ENCODE assay signal across 21 cellular contexts in the genomic region with DNA sequence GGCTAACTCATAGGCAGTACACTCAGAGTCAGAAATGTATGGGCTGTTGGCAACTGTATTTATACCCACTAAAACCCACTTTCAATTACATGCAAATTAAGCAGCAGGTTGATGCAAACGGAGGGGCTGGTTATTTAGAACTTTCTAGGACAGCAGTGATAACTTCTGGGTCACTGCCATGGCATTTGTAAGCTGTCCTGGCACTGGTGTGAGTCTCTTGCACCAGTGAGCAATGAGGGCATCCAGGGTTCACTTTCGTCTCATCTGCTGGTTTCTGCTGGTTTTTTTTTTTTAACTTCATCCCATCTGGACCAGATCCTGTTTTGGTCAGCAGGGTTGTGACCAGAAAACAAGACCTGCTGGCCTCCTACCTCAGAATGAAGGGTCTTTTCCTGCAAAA. TPM values are rescaled to one million over a fixed set of nuclear protein-coding genes. Genes with fewer than 3 reads are reported as not detected.
"Had no signal": no experiment of that assay in that cellular context is flagged by ENCODE, and none has a peak within 500 bp of the region (broad histone marks: within the 10 kb centered on the region; RNA-seq: fewer than 3 reads in every experiment).

No MANE protein-coding gene starts in this region.

- H3K9me3 Mint-ChIP-seq: activated CD4-positive, alpha-beta memory T cell treated with anti-CD3 and anti-CD28 coated beads, Interleukin-2, amount 10 ng/mL, durations not matched to agents 7 days and 5 days; activated CD4-positive, alpha-beta T cell treated with anti-CD3 and anti-CD28 coated beads, Interleukin-2, amount 10 ng/mL, durations not matched to agents 24 days and 14 days; activated T-helper 17 cell treated with anti-CD3 and anti-CD28 coated beads, Interleukin-2, amount 50 U/mL, for 72 hours; immature natural killer cell; nephron progenitor cell had no signal

- H3K27ac Mint-ChIP-seq: activated CD4-positive, alpha-beta memory T cell treated with anti-CD3 and anti-CD28 coated beads, Interleukin-2, amount 10 ng/mL, durations not matched to agents 7 days and 5 days; activated CD4-positive, alpha-beta T cell treated with anti-CD3 and anti-CD28 coated beads, Interleukin-2, amount 10 ng/mL, durations not matched to agents 24 days and 14 days; activated naive CD8-positive, alpha-beta T cell; activated T-helper 17 cell treated with anti-CD3 and anti-CD28 coated beads, Interleukin-2, amount 50 U/mL, for 72 hours; immature natural killer cell; nephron progenitor cell had no signal

- DNase-seq: activated CD4-positive, alpha-beta memory T cell treated with anti-CD3 and anti-CD28 coated beads, Interleukin-2, amount 10 ng/mL, durations not matched to agents 7 days and 5 days; activated CD4-positive, alpha-beta T cell treated with anti-CD3 and anti-CD28 coated beads, Interleukin-2, amount 10 ng/mL, durations not matched to agents 24 days and 14 days; activated T-cell treated with anti-CD3 and anti-CD28 coated beads, Interleukin-2, amount 50 U/mL, for 1 hour; cortex of kidney; foreskin keratinocyte; immature natural killer cell; kidney glomerular epithelial cell; mesenchymal stem cell; nephron progenitor cell; nucleus accumbens; posterior cingulate gyrus; spleen; stimulated activated CD4-positive, alpha-beta T cell treated with anti-CD3 and anti-CD28 coated beads, Interleukin-4, amount 100 ng/mL, for 1 hour; stimulated activated naive CD4-positive, alpha-beta T cell had no signal

- ATAC-seq: activated T-helper 17 cell treated with anti-CD3 and anti-CD28 coated beads, Interleukin-2, amount 50 U/mL, for 72 hours; foreskin keratinocyte had no signal

- H3K27me3 Mint-ChIP-seq: activated naive CD8-positive, alpha-beta T cell had no signal

- H3K36me3 ChIP-seq: breast epithelium, spleen had no signal

- H3K4me1 ChIP-seq: breast epithelium, foreskin keratinocyte had no signal

- H3K9me3 ChIP-seq: breast epithelium, spleen had no signal

- H3K27ac ChIP-seq: breast epithelium, foreskin keratinocyte, hepatocyte, SK-N-MC had no signal

- H3K4me3 ChIP-seq: breast epithelium, hepatocyte, SK-N-MC, spleen had no signal

- H3K4me3 Mint-ChIP-seq: activated CD4-positive, alpha-beta memory T cell treated with anti-CD3 and anti-CD28 coated beads, Interleukin-2, amount 10 ng/mL, durations not matched to agents 7 days and 5 days; activated CD4-positive, alpha-beta T cell treated with anti-CD3 and anti-CD28 coated beads, Interleukin-2, amount 10 ng/mL, durations not matched to agents 24 days and 14 days; activated naive CD8-positive, alpha-beta T cell; activated T-helper 17 cell treated with anti-CD3 and anti-CD28 coated beads, Interleukin-2, amount 50 U/mL, for 72 hours; immature natural killer cell; nephron progenitor cell had no signal

- H3K27me3 ChIP-seq: breast epithelium, foreskin keratinocyte, hepatocyte, spleen had no signal

RNA-seq across cellular contexts. Expression of a gene that starts 49.2 kb away (rescaled TPM):
- total RNA-seq: epithelial cell of proximal tubule, glomerular endothelial cell had no signal
- polyA plus RNA-seq: immature natural killer cell had no signal
